In genomic region chr1:23010025-23010424, GRCh38 we compare ENCODE assay signal across 13 cellular contexts. TPM values are rescaled to one million over a fixed set of nuclear protein-coding genes. Genes with fewer than 3 reads are reported as not detected.
"Had no signal": no experiment of that assay in that cellular context is flagged by ENCODE, and none has a peak within 500 bp of the region (broad histone marks: within the 10 kb centered on the region; RNA-seq: fewer than 3 reads in every experiment).

No MANE protein-coding gene starts in this region.

RNA-seq across cellular contexts. Expression of gene TEX46, which starts 5.6 kb away (rescaled TPM):
- total RNA-seq: activated CD4-positive, alpha-beta T cell treated with anti-CD3 and anti-CD28 coated beads, Interleukin-2, amount 10 ng/mL, durations not matched to agents 24 days and 14 days; activated CD8-positive, alpha-beta memory T cell treated with anti-CD3 and anti-CD28 coated beads for 36 hours; activated CD8-positive, alpha-beta T cell treated with anti-CD3 and anti-CD28 coated beads for 36 hours; activated naive CD8-positive, alpha-beta T cell treated with anti-CD3 and anti-CD28 coated beads for 36 hours; activated T-cell treated with anti-CD3 and anti-CD28 coated beads, Interleukin-2, amount 50 U/mL, for 72 hours; activated T-helper 17 cell treated with anti-CD3 and anti-CD28 coated beads, Interleukin-2, amount 50 U/mL, for 72 hours; aorta; cardiac muscle cell; LHCN-M2; Peyer's patch; Right ventricle myocardium superior; T-helper 1 cell treated with Interleukin-12 subunit alpha and Interleukin-12 subunit beta and Interleukin-4 antibody, amounts not matched to agents 30 ng/mL and 1 ng/mL, for 36 hours; T-helper 2 cell treated with Interferon-gamma antibody and Interleukin-4, amounts not matched to agents 100 ng/mL and 5 ng/mL, for 36 hours had no signal
- polyA plus RNA-seq: aorta, cardiac muscle cell had no signal

RNA-seq across cellular contexts. Expression of gene LACTBL1, which starts 37.4 kb away (rescaled TPM):
- total RNA-seq: activated CD4-positive, alpha-beta T cell treated with anti-CD3 and anti-CD28 coated beads, Interleukin-2, amount 10 ng/mL, durations not matched to agents 24 days and 14 days; activated CD8-positive, alpha-beta memory T cell treated with anti-CD3 and anti-CD28 coated beads for 36 hours; activated CD8-positive, alpha-beta T cell treated with anti-CD3 and anti-CD28 coated beads for 36 hours; activated naive CD8-positive, alpha-beta T cell treated with anti-CD3 and anti-CD28 coated beads for 36 hours; activated T-cell treated with anti-CD3 and anti-CD28 coated beads, Interleukin-2, amount 50 U/mL, for 72 hours; activated T-helper 17 cell treated with anti-CD3 and anti-CD28 coated beads, Interleukin-2, amount 50 U/mL, for 72 hours; aorta; cardiac muscle cell; LHCN-M2; Peyer's patch; Right ventricle myocardium superior; T-helper 1 cell treated with Interleukin-12 subunit alpha and Interleukin-12 subunit beta and Interleukin-4 antibody, amounts not matched to agents 30 ng/mL and 1 ng/mL, for 36 hours; T-helper 2 cell treated with Interferon-gamma antibody and Interleukin-4, amounts not matched to agents 100 ng/mL and 5 ng/mL, for 36 hours had no signal
- polyA plus RNA-seq: aorta, cardiac muscle cell had no signal
